11 cellular contexts compared by ENCODE assay signal in genomic region chr5:142684508-142685031, GRCh38. TPM values are rescaled to one million over a fixed set of nuclear protein-coding genes. Genes with fewer than 3 reads are reported as not detected.
DNase-seq lines count a peak whose midpoint lies in the region; ATAC-seq and TF ChIP-seq lines count a peak whose summit lies in the region.
"Had no signal": no experiment of that assay in that cellular context is flagged by ENCODE, and none has a peak within 500 bp of the region (broad histone marks: within the 10 kb centered on the region; RNA-seq: fewer than 3 reads in every experiment).

No MANE protein-coding gene starts in this region.

- H3K4me1 Mint-ChIP-seq in nephron progenitor cell (peaks cover 40% of the 10 kb centered on the region), type B pancreatic cell (ENCODE audit: unreplicated experiment) (peaks cover 25% of the 10 kb centered on the region)
- H3K4me1 Mint-ChIP-seq: activated naive CD4-positive, alpha-beta T cell treated with anti-CD3 and anti-CD28 coated beads, Interleukin-2, amount 50 U/mL, for 24 hours had no signal

- H3K27ac Mint-ChIP-seq in nephron progenitor cell (peak overlapping the region; percentile 49), type B pancreatic cell (no peak overlapping the region)
- H3K27ac Mint-ChIP-seq: activated naive CD4-positive, alpha-beta T cell treated with anti-CD3 and anti-CD28 coated beads, Interleukin-2, amount 50 U/mL, for 24 hours had no signal

- peak overlapping the region in 3 of 4 donors; percentile 73 to 86 (median 76) for H3K27ac ChIP-seq in gastroesophageal sphincter
- H3K27ac ChIP-seq: 22Rv1, WERI-Rb-1 had no signal

- TF ChIP-seq CTCF in gastroesophageal sphincter (IDR thresholded peaks at IDR 0.05) (no peak), nephron progenitor cell (IDR thresholded peaks at IDR 0.05) (no peak), type B pancreatic cell (conservative IDR thresholded peaks at IDR 0.05) (no peak)

- TF ChIP-seq EP300 in gastroesophageal sphincter (IDR thresholded peaks at IDR 0.05), result no peak

- H3K9me3 Mint-ChIP-seq in nephron progenitor cell (no peaks in the 10 kb centered on the region), type B pancreatic cell (no peaks in the 10 kb centered on the region)
- H3K9me3 Mint-ChIP-seq: activated naive CD4-positive, alpha-beta T cell treated with anti-CD3 and anti-CD28 coated beads, Interleukin-2, amount 50 U/mL, for 24 hours had no signal

- DNase-seq in DMS53 (lab: John Stamatoyannopoulos, UW) (peak; percentile 51), DMS53 treated with DMSO at 0.1 percent for 48 hours (lab: John Stamatoyannopoulos, UW; ENCODE audit: unreplicated experiment) (no peak), nephron progenitor cell (no peak), type B pancreatic cell (ENCODE audit: extremely low spot score, unreplicated experiment) (peak; percentile 56), NCI-H226 (no peak), HCEC 1CT (no peak)
- DNase-seq: WERI-Rb-1 had no signal

- no peaks in the 10 kb centered on the region for H3K36me3 ChIP-seq in gastroesophageal sphincter
- H3K36me3 ChIP-seq: WERI-Rb-1 had no signal

- no peak overlapping the region for H3K4me3 ChIP-seq in gastroesophageal sphincter

- peaks cover 4% of the 10 kb centered on the region for H3K27me3 Mint-ChIP-seq in nephron progenitor cell (ENCODE audit: low read depth, poor library complexity)
- peaks cover 5% of the 10 kb centered on the region for H3K27me3 Mint-ChIP-seq in type B pancreatic cell
- H3K27me3 Mint-ChIP-seq: activated naive CD4-positive, alpha-beta T cell treated with anti-CD3 and anti-CD28 coated beads, Interleukin-2, amount 50 U/mL, for 24 hours had no signal

- H3K4me1 ChIP-seq in gastroesophageal sphincter, result peaks cover 0 to 33% (median 18%) of the 10 kb centered on the region in 3 donors

- ATAC-seq in gastroesophageal sphincter, result peak; percentile 21
- ATAC-seq in GM21360 (IDR thresholded peaks at IDR 0.05; ENCODE audit: unreplicated experiment), result no peak

- H3K36me3 Mint-ChIP-seq in nephron progenitor cell (ENCODE audit: low read depth), result no peaks in the 10 kb centered on the region
- no peaks in the 10 kb centered on the region for H3K36me3 Mint-ChIP-seq in type B pancreatic cell
- H3K36me3 Mint-ChIP-seq: activated naive CD4-positive, alpha-beta T cell treated with anti-CD3 and anti-CD28 coated beads, Interleukin-2, amount 50 U/mL, for 24 hours had no signal

- 20 to 42% methylated on average over 3 to 6 of the region's 9 CpGs for WGBS in gastroesophageal sphincter (ENCODE audit: low coverage in 1 of 2), 2 donors

- H3K4me3 Mint-ChIP-seq in nephron progenitor cell (no peak overlapping the region), type B pancreatic cell (no peak overlapping the region)
- H3K4me3 Mint-ChIP-seq: activated naive CD4-positive, alpha-beta T cell treated with anti-CD3 and anti-CD28 coated beads, Interleukin-2, amount 50 U/mL, for 24 hours had no signal

- H3K27me3 ChIP-seq in gastroesophageal sphincter, result no peaks in the 10 kb centered on the region

- TF ChIP-seq POLR2A in gastroesophageal sphincter (IDR thresholded peaks at IDR 0.05), result no peak

- H3K9me3 ChIP-seq in gastroesophageal sphincter, result no peaks in the 10 kb centered on the region

RNA-seq across cellular contexts. Expression of gene FGF1, which starts 1.3 kb away (rescaled TPM):
- total RNA-seq in gastroesophageal sphincter (1 to 10 TPM in 3 of 4 donors, under 1 TPM in 1; 0.16 to 4.2 (median 2.9) TPM), type B pancreatic cell (ENCODE audit: low replicate concordance) (0.12 and 2.7 TPM in 2 replicates)

Comparison
In these comparisons a context has a peak if more than half of its experiments do, and no peak if none do; other contexts are left out.
1. DNase-seq: peak in DMS53 (single experiment) and type B pancreatic cell (single experiment); none in DMS53 treated with DMSO at 0.1 percent for 48 hours (single experiment), nephron progenitor cell (single experiment), NCI-H226 (single experiment) and HCEC 1CT (single experiment).